In the genomic region with DNA sequence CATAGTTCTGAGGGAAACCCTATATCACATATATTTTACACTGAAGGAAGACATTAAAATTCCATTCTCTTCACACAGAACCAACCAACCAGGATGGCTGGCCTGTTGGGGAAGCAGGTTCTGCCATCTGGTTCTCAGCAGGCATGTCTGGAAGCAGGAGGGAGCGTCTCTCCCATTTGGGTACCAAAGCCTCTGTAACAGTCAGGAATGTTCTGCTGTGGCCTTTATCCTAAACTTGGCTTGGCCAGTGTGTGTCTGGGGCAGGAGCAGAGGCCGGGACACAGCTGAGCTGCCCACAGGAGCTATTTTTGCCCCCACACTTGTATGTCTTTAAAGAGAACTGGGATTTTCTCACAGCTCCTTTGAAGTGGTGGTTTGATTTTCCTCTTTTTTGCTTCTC, we compare ENCODE assay signal across 14 cellular contexts. TPM values are rescaled to one million over a fixed set of nuclear protein-coding genes. Genes with fewer than 3 reads are reported as not detected.
DNase-seq lines count a peak whose midpoint lies in the region; ATAC-seq, FAIRE-seq and TF ChIP-seq lines count a peak whose summit lies in the region.
"Had no signal": no experiment of that assay in that cellular context is flagged by ENCODE, and none has a peak within 500 bp of the region (broad histone marks: within the 10 kb centered on the region; RNA-seq: fewer than 3 reads in every experiment).

No MANE protein-coding gene starts in this region.

- CTCF ChIA-PET in naive thymus-derived CD4-positive, alpha-beta T cell (lab: Charles Lee): interaction anchor here (0.6 to 2.1 kb wide), 2 partner anchors 15 to 1039 kb away, joined by 3 to 11 read pairs; no protein-coding TSS in a partner anchor
- CTCF ChIA-PET in HepG2 (lab: Yijun Ruan, JAX; ENCODE audit: low intra/inter-chr PET ratio, low total read pairs): no interaction called here

- no peaks in the 10 kb centered on the region for H3K27me3 Mint-ChIP-seq in activated naive CD8-positive, alpha-beta T cell treated with anti-CD3 and anti-CD28 coated beads, Interleukin-2, amount 10 ng/mL, durations not matched to agents 7 days and 5 days
- no peaks in the 10 kb centered on the region for H3K27me3 Mint-ChIP-seq in naive thymus-derived CD4-positive, alpha-beta T cell

- no peaks in the 10 kb centered on the region for H3K9me3 ChIP-seq in naive thymus-derived CD4-positive, alpha-beta T cell (ENCODE audit: control insufficient read depth in 2 of 3, low read length in 3 of 3)
- H3K9me3 ChIP-seq in HepG2 (ENCODE audit: low read length): no peaks in the 10 kb centered on the region
- H3K9me3 ChIP-seq: SJSA1, thoracic aorta had no signal

- H3K27me3 ChIP-seq in naive thymus-derived CD4-positive, alpha-beta T cell (ENCODE audit: control insufficient read depth in 2 of 2, insufficient read depth in 2 of 2, low read length in 2 of 2): no peaks in the 10 kb centered on the region
- no peaks in the 10 kb centered on the region for H3K27me3 ChIP-seq in HepG2 (ENCODE audit: control insufficient read depth in 1 of 2, insufficient read depth in 2 of 2, low read length in 2 of 2)
- H3K27me3 ChIP-seq: SJSA1 had no signal

- DNase-seq in CD1c-positive myeloid dendritic cell (ENCODE audit: extremely low spot score) (peak; percentile 26), GM12891 (ENCODE audit: insufficient read length, low spot score) (no peak), HepG2 (ENCODE audit: low spot score) (no peak), germinal center (ENCODE audit: low spot score) (no peak)
- DNase-seq in activated naive CD8-positive, alpha-beta T cell treated with anti-CD3 and anti-CD28 coated beads, Interleukin-2, amount 10 ng/mL, durations not matched to agents 7 days and 5 days: no peak
- DNase-seq in naive thymus-derived CD4-positive, alpha-beta T cell: no peak
- DNase-seq: amygdala; DMS53; effector CD4-positive, alpha-beta T cell had no signal

- peaks cover 0 to 14% (median 0%) of the 10 kb centered on the region in 3 experiments for H3K36me3 ChIP-seq in naive thymus-derived CD4-positive, alpha-beta T cell (ENCODE audit: control insufficient read depth in 2 of 3, insufficient read depth in 3 of 3, low read length in 3 of 3)
- H3K36me3 ChIP-seq in HepG2 (replicated peaks in 1 of 2; ENCODE audit: control insufficient read depth in 1 of 2, insufficient read depth in 2 of 2, low read length in 2 of 2): peaks cover 0 to 10% of the 10 kb centered on the region in 2 experiments; a peak in 2 of 5 replicates

- H2AFZ ChIP-seq in HepG2 (ENCODE audit: low read length): no peak overlapping the region

- H3K36me3 Mint-ChIP-seq in activated naive CD8-positive, alpha-beta T cell treated with anti-CD3 and anti-CD28 coated beads, Interleukin-2, amount 10 ng/mL, durations not matched to agents 7 days and 5 days: peaks cover 26% of the 10 kb centered on the region
- H3K36me3 Mint-ChIP-seq in naive thymus-derived CD4-positive, alpha-beta T cell: peaks cover 6 to 40% (median 24%) of the 10 kb centered on the region in 5 donors

- BruUV-seq in HepG2 (replicated peaks; lab: Mats Ljungman, UMichigan): no TSS peak

- 100% methylated on average over 2 of the region's 2 CpGs for WGBS in HepG2 (ENCODE audit: low lambda C conversion rate)

- FAIRE-seq in GM12891 (lab: Jason Lieb, UNC) (peak; percentile 67), HepG2 (lab: Jason Lieb, UNC) (no peak)
- FAIRE-seq: H1 had no signal

- intact Hi-C loops in naive thymus-derived CD4-positive, alpha-beta T cell (cut with micrococcal nuclease): loop anchor here (1.0 to 2.0 kb wide), 3 partner anchors 14 to 29 kb away; partner anchors contain the start of gene SGSM3 (in 1 of the 2)
- intact Hi-C loops in HepG2 (cut with micrococcal nuclease; ENCODE audit: unreplicated experiment): no loop called here

- no peak for TF ChIP-seq CTCF in HepG2 (CRISPR knock-in tag; IDR thresholded peaks at IDR 0.05)

- no peaks in the 10 kb centered on the region for H4K20me1 ChIP-seq in HepG2 (ENCODE audit: insufficient read depth, low read length)

- H3K79me2 ChIP-seq in HepG2 (ENCODE audit: insufficient read depth, low read length): no peaks in the 10 kb centered on the region

- peak overlapping the region; percentile 94 for H3K27ac Mint-ChIP-seq in activated naive CD8-positive, alpha-beta T cell treated with anti-CD3 and anti-CD28 coated beads, Interleukin-2, amount 10 ng/mL, durations not matched to agents 7 days and 5 days
- H3K27ac Mint-ChIP-seq in naive thymus-derived CD4-positive, alpha-beta T cell: peak overlapping the region; percentile 86 to 96 (median 94)

- POLR2A ChIA-PET in activated naive CD8-positive, alpha-beta T cell treated with anti-CD3 and anti-CD28 coated beads, Interleukin-2, amount 10 ng/mL, durations not matched to agents 7 days and 5 days (lab: Charles Lee): interaction anchor here (1.3 to 2.5 kb wide), 2 partner anchors 12 to 14 kb away, joined by 3 to 9 read pairs; no protein-coding TSS in a partner anchor
- POLR2A ChIA-PET in naive thymus-derived CD4-positive, alpha-beta T cell (lab: Charles Lee): interaction anchor here (0.6 to 4.2 kb wide), 11 partner anchors 9 to 64 kb away, joined by 3 to 13 read pairs (median 5); partner anchors contain the start of gene SGSM3
- POLR2A ChIA-PET in HepG2 (lab: Yijun Ruan, JAX): no interaction called here

- no peak for TF ChIP-seq EP300 in HepG2 (IDR thresholded peaks at IDR 0.05; ENCODE audit: low read depth in 2 of 2, low read length in 2 of 2)
- TF ChIP-seq EP300 in HepG2 (CRISPR knock-in tag; IDR thresholded peaks at IDR 0.05; ENCODE audit: borderline replicate concordance): no peak

- H3K4me3 ChIP-seq in naive thymus-derived CD4-positive, alpha-beta T cell (ENCODE audit: low read length): no peak overlapping the region
- H3K4me3 ChIP-seq in HepG2 (replicated peaks in 1 of 3; ENCODE audit: insufficient read depth in 1 of 3, low read depth in 2 of 3, low read length in 3 of 3): no peak overlapping the region
- H3K4me3 ChIP-seq: SJSA1, thoracic aorta had no signal

- H3K9me3 Mint-ChIP-seq in activated naive CD8-positive, alpha-beta T cell treated with anti-CD3 and anti-CD28 coated beads, Interleukin-2, amount 10 ng/mL, durations not matched to agents 7 days and 5 days: no peaks in the 10 kb centered on the region
- H3K9me3 Mint-ChIP-seq in naive thymus-derived CD4-positive, alpha-beta T cell: no peaks in the 10 kb centered on the region

- peak overlapping the region; percentile 57 for H3K27ac ChIP-seq in naive thymus-derived CD4-positive, alpha-beta T cell (ENCODE audit: low read depth, low read length)
- H3K27ac ChIP-seq in HepG2 (ENCODE audit: extremely low read length, insufficient read depth, low read length): no peak overlapping the region
- H3K27ac ChIP-seq: SJSA1, thoracic aorta had no signal

- in situ Hi-C loops in HepG2 (cut with HindIII; ENCODE audit: extremely low pct_ligation_motif_present, low pct_unique_long_range_greater_than_20kb): no loop called here

- peak overlapping the region; percentile 72 for H3K4me3 Mint-ChIP-seq in activated naive CD8-positive, alpha-beta T cell treated with anti-CD3 and anti-CD28 coated beads, Interleukin-2, amount 10 ng/mL, durations not matched to agents 7 days and 5 days
- peak overlapping the region; percentile 72 to 84 (median 81) for H3K4me3 Mint-ChIP-seq in naive thymus-derived CD4-positive, alpha-beta T cell

- TF ChIP-seq RAD21 in HepG2 (CRISPR knock-in tag; IDR thresholded peaks at IDR 0.05): no peak

- H3K4me2 ChIP-seq in HepG2 (ENCODE audit: low read depth, low read length): no peak overlapping the region

- H3K4me1 ChIP-seq in naive thymus-derived CD4-positive, alpha-beta T cell (ENCODE audit: control insufficient read depth in 2 of 2, insufficient read depth in 2 of 2, low read length in 2 of 2): peaks cover 51 to 65% of the 10 kb centered on the region in 2 donors
- H3K4me1 ChIP-seq in HepG2 (ENCODE audit: insufficient read depth, low read length): no peaks in the 10 kb centered on the region
- H3K4me1 ChIP-seq: SJSA1 had no signal

- H3K4me1 Mint-ChIP-seq in activated naive CD8-positive, alpha-beta T cell treated with anti-CD3 and anti-CD28 coated beads, Interleukin-2, amount 10 ng/mL, durations not matched to agents 7 days and 5 days: peaks cover 63% of the 10 kb centered on the region
- H3K4me1 Mint-ChIP-seq in naive thymus-derived CD4-positive, alpha-beta T cell: peaks cover 61 to 97% (median 87%) of the 10 kb centered on the region in 7 donors

- no peak for ATAC-seq in activated naive CD8-positive, alpha-beta T cell treated with anti-CD3 and anti-CD28 coated beads, Interleukin-2, amount 10 ng/mL, durations not matched to agents 7 days and 5 days (ENCODE audit: low read depth)
- no peak for ATAC-seq in naive thymus-derived CD4-positive, alpha-beta T cell
- no peak for ATAC-seq in HepG2
- no peak for ATAC-seq in HG02678 (IDR thresholded peaks at IDR 0.05; ENCODE audit: unreplicated experiment)
- no peak for ATAC-seq in HG02885 (IDR thresholded peaks at IDR 0.05; ENCODE audit: poor library complexity, unreplicated experiment)

- no peak for TF ChIP-seq POLR2A in GM12891 (IDR thresholded peaks at IDR 0.05; ENCODE audit: low read depth, low read length)
- TF ChIP-seq POLR2A in HepG2 (IDR thresholded peaks at IDR 0.05; ENCODE audit: insufficient read depth in 1 of 2, low read depth in 2 of 2, low read length in 2 of 2): no peak

- no peak overlapping the region for H3K9ac ChIP-seq in HepG2 (ENCODE audit: insufficient read depth, low read depth, low read length)

RNA-seq across cellular contexts. Expression of gene SGSM3, which starts 29.3 kb away (rescaled TPM):
- polyA plus RNA-seq in GM12891 (2012; ENCODE audit: low read depth, missing spikeins): 48.9 TPM
- 100 to 1,000 TPM; 101 to 115 TPM for total RNA-seq in activated naive CD8-positive, alpha-beta T cell treated with anti-CD3 and anti-CD28 coated beads, Interleukin-2, amount 10 ng/mL, durations not matched to agents 7 days and 5 days
- total RNA-seq in naive thymus-derived CD4-positive, alpha-beta T cell: 100 to 1,000 TPM in 2 of 5 experiments, 10 to 100 TPM in 3; 75.2 to 114 (median 91.1) TPM
- 10 to 100 TPM; 52.1 to 61.2 TPM for polyA plus RNA-seq in naive thymus-derived CD4-positive, alpha-beta T cell
- 10.8 and 15.7 TPM in 2 replicates for total RNA-seq in HepG2 (2016; rRNA removed; fragmentation: Illumina TruSeq; extraction: Trizol)
- total RNA-seq in HepG2 (2016; cell fraction: cytosol; rRNA removed; fragmentation: Illumina TruSeq; extraction: Trizol; ENCODE audit: low read depth): 12.7 and 13.4 TPM in 2 replicates
- 8.1 and 17.9 TPM in 2 replicates for total RNA-seq in HepG2 (2016; cell fraction: insoluble cytoplasmic fraction; rRNA removed; fragmentation: Illumina TruSeq; extraction: Trizol)
- total RNA-seq in HepG2 (2016; cell fraction: membrane; rRNA removed; fragmentation: Illumina TruSeq; extraction: Trizol): 12.6 and 12.7 TPM in 2 replicates
- total RNA-seq in HepG2 (2016; cell fraction: nucleus; rRNA removed; fragmentation: Illumina TruSeq; extraction: Trizol): 18.0 and 19.9 TPM in 2 replicates
- polyA plus RNA-seq in HepG2 (2011; rRNA removed): 23.8 and 30.6 TPM in 2 replicates
- 8.3 and 16.1 TPM in 2 replicates for polyA plus RNA-seq in HepG2 (2011; cell fraction: cytosol; rRNA removed)
- 265 and 362 TPM in 2 replicates for polyA plus RNA-seq in HepG2 (2011; cell fraction: nucleus; rRNA removed)
- 12.7 and 19.1 TPM in 2 replicates for polyA plus RNA-seq in HepG2 (2012)
- polyA plus RNA-seq in HepG2 (2016; cell fraction: cytosol; fragmentation: Illumina TruSeq; extraction: Trizol; ENCODE audit: low read depth): 5.0 and 5.7 TPM in 2 replicates
- polyA plus RNA-seq in HepG2 (2016; cell fraction: insoluble cytoplasmic fraction; fragmentation: Illumina TruSeq; extraction: Trizol; ENCODE audit: low read depth): 8.9 and 11.3 TPM in 2 replicates
- 8.8 and 9.1 TPM in 2 replicates for polyA plus RNA-seq in HepG2 (2016; cell fraction: membrane; fragmentation: Illumina TruSeq; extraction: Trizol; ENCODE audit: low read depth)
- polyA plus RNA-seq in HepG2 (2016; cell fraction: nucleus; fragmentation: Illumina TruSeq; extraction: Trizol; ENCODE audit: insufficient read depth, low read depth): 46.2 and 59.6 TPM in 2 replicates
- 20.1 and 47.7 TPM in 2 replicates for polyA minus RNA-seq in HepG2 (2011; rRNA and poly(A)+ RNA removed; ENCODE audit: low replicate concordance)
- 3.8 and 6.1 TPM in 2 replicates for polyA minus RNA-seq in HepG2 (2011; cell fraction: cytosol; rRNA and poly(A)+ RNA removed)
- polyA minus RNA-seq in HepG2 (2011; cell fraction: nucleus; rRNA and poly(A)+ RNA removed): 22.9 and 34.2 TPM in 2 replicates

RNA-seq across cellular contexts. Expression of gene ADSL, which starts 53.4 kb away (rescaled TPM):
- 108 TPM for polyA plus RNA-seq in GM12891 (2012; ENCODE audit: low read depth, missing spikeins)
- total RNA-seq in activated naive CD8-positive, alpha-beta T cell treated with anti-CD3 and anti-CD28 coated beads, Interleukin-2, amount 10 ng/mL, durations not matched to agents 7 days and 5 days: 10 to 100 TPM; 83.6 to 93.9 TPM
- total RNA-seq in naive thymus-derived CD4-positive, alpha-beta T cell: 100 to 1,000 TPM in 1 of 5 experiments, 10 to 100 TPM in 4; 54.4 to 127 (median 61.9) TPM
- 100 to 1,000 TPM; 118 to 121 TPM for polyA plus RNA-seq in naive thymus-derived CD4-positive, alpha-beta T cell
- total RNA-seq in HepG2 (2016; rRNA removed; fragmentation: Illumina TruSeq; extraction: Trizol): 174 and 246 TPM in 2 replicates
- total RNA-seq in HepG2 (2016; cell fraction: cytosol; rRNA removed; fragmentation: Illumina TruSeq; extraction: Trizol; ENCODE audit: low read depth): 48.4 and 50.9 TPM in 2 replicates
- total RNA-seq in HepG2 (2016; cell fraction: insoluble cytoplasmic fraction; rRNA removed; fragmentation: Illumina TruSeq; extraction: Trizol): 170 and 259 TPM in 2 replicates
- total RNA-seq in HepG2 (2016; cell fraction: membrane; rRNA removed; fragmentation: Illumina TruSeq; extraction: Trizol): 74.9 and 82.1 TPM in 2 replicates
- 104 TPM in 2 replicates for total RNA-seq in HepG2 (2016; cell fraction: nucleus; rRNA removed; fragmentation: Illumina TruSeq; extraction: Trizol)
- polyA plus RNA-seq in HepG2 (2011; rRNA removed): 123 and 126 TPM in 2 replicates
- 146 and 165 TPM in 2 replicates for polyA plus RNA-seq in HepG2 (2011; cell fraction: cytosol; rRNA removed)
- 121 and 128 TPM in 2 replicates for polyA plus RNA-seq in HepG2 (2011; cell fraction: nucleus; rRNA removed)
- polyA plus RNA-seq in HepG2 (2012): 85.3 and 95.9 TPM in 2 replicates
- 29.4 and 31.7 TPM in 2 replicates for polyA plus RNA-seq in HepG2 (2016; cell fraction: cytosol; fragmentation: Illumina TruSeq; extraction: Trizol; ENCODE audit: low read depth)
- 192 and 202 TPM in 2 replicates for polyA plus RNA-seq in HepG2 (2016; cell fraction: insoluble cytoplasmic fraction; fragmentation: Illumina TruSeq; extraction: Trizol; ENCODE audit: low read depth)
- 40.9 and 42.5 TPM in 2 replicates for polyA plus RNA-seq in HepG2 (2016; cell fraction: membrane; fragmentation: Illumina TruSeq; extraction: Trizol; ENCODE audit: low read depth)
- polyA plus RNA-seq in HepG2 (2016; cell fraction: nucleus; fragmentation: Illumina TruSeq; extraction: Trizol; ENCODE audit: insufficient read depth, low read depth): 112 and 125 TPM in 2 replicates
- polyA minus RNA-seq in HepG2 (2011; rRNA and poly(A)+ RNA removed; ENCODE audit: low replicate concordance): 148 and 183 TPM in 2 replicates
- 49.9 and 55.2 TPM in 2 replicates for polyA minus RNA-seq in HepG2 (2011; cell fraction: cytosol; rRNA and poly(A)+ RNA removed)
- polyA minus RNA-seq in HepG2 (2011; cell fraction: nucleus; rRNA and poly(A)+ RNA removed): 79.3 and 97.1 TPM in 2 replicates
